In genomic region chr11:9318442-9319376, GRCh38 we compare ENCODE assay signal across 1 cellular context.
A peak's percentile ranks its signal among the peaks of the same experiment; 100 is the strongest.
TF ChIP-seq lines count a peak whose summit lies in the region.

No MANE protein-coding gene starts in this region.

TF ChIP-seq in K562, 482 proteins besides CTCF, POLR2A, EP300 and RAD21:
- TF ChIP-seq PRDM10 (IDR thresholded peaks at IDR 0.05; ENCODE audit: partially characterized antibody) (peak; percentile 56), GATAD2B (IDR thresholded peaks at IDR 0.05; ENCODE audit: borderline replicate concordance) (0 out of 2 replicates have a peak, but pooled peaks have one; percentile 12), SMARCA4 (IDR thresholded peaks at IDR 0.05) (peak; percentile 77), LEF1 (IDR thresholded peaks at IDR 0.05) (peak; percentile 45; the same call in 1 of the 2 replicates), CBFA2T2 (conservative IDR thresholded peaks at IDR 0.05) (peak; percentile 54), DPF2 (IDR thresholded peaks at IDR 0.05) (peak; percentile 81; the same call in 1 of the 2 replicates), HDAC2 (IDR thresholded peaks at IDR 0.05) (0 out of 2 replicates have a peak, but pooled peaks have one; percentile 11), FOXK2 (conservative IDR thresholded peaks at IDR 0.05 in 1 of 2, IDR thresholded peaks at IDR 0.05 in 1 of 2; ENCODE audit: low read depth in 2 of 2) (0 out of 4 replicates have a peak, but pooled peaks of 1 of the 2 experiments have one; percentile 27), NRF1 (conservative IDR thresholded peaks at IDR 0.05 in 1 of 2, IDR thresholded peaks at IDR 0.05 in 1 of 2) (peak in 1 of 2 experiments; percentile 13; a peak in 1 of 4 replicates), CTBP1 (IDR thresholded peaks at IDR 0.05; ENCODE audit: borderline replicate concordance) (peak; percentile 78), GATA2 (CRISPR knock-in tag; IDR thresholded peaks at IDR 0.05) (peak; percentile 47; the same call in 1 of the 2 replicates), SP1 (CRISPR knock-in tag; IDR thresholded peaks at IDR 0.05) (peak; percentile 25; the same call in 1 of the 2 replicates), ZNF121 (CRISPR knock-in tag; conservative IDR thresholded peaks at IDR 0.05) (peak; percentile 72), SOX6 (IDR thresholded peaks at IDR 0.05) (peak; percentile 70), SMARCE1 (IDR thresholded peaks at IDR 0.05) (peak; percentile 76; the same call in 1 of the 2 replicates), TAL1 (IDR thresholded peaks at IDR 0.05) (peak; percentile 40; the same call in 1 of the 2 replicates), ARID1B (IDR thresholded peaks at IDR 0.05) (peak; percentile 69), TEAD1 (CRISPR knock-in tag; IDR thresholded peaks at IDR 0.05) (0 out of 4 replicates have a peak, but pooled peaks of 1 of the 2 experiments have one; percentile 54), TCF3 (CRISPR knock-in tag; IDR thresholded peaks at IDR 0.05) (peak; percentile 67; the same call in 1 of the 2 replicates)
TF ChIP-seq in K562: peak in this region for 19; not testable (repeated sequence) for 463.
